8 cellular contexts compared by ENCODE assay signal in genomic region chr11:63683133-63683991, GRCh38. TPM values are rescaled to one million over a fixed set of nuclear protein-coding genes. Genes with fewer than 3 reads are reported as not detected.
DNase-seq lines count a peak whose midpoint lies in the region; ATAC-seq and TF ChIP-seq lines count a peak whose summit lies in the region.

No MANE protein-coding gene starts in this region.

- H3K4me1 ChIP-seq in right atrium auricular region (peaks cover 0 to 36% of the 10 kb centered on the region in 2 donors), iPS-20b (ENCODE audit: insufficient read depth, low read length) (peaks cover 18% of the 10 kb centered on the region), tibial nerve (peaks cover 0 to 54% (median 22%) of the 10 kb centered on the region in 4 donors)

- peak overlapping the region; percentile 90 for H3K4me3 Mint-ChIP-seq in activated CD8-positive, alpha-beta T cell treated with anti-CD3 and anti-CD28 coated beads for 36 hours

- no peak for TF ChIP-seq EP300 in tibial nerve (IDR thresholded peaks at IDR 0.05)

- H3K27me3 ChIP-seq in right atrium auricular region (no peaks in the 10 kb centered on the region), iPS-20b (ENCODE audit: insufficient read depth, low read length) (no peaks in the 10 kb centered on the region), tibial nerve (no peaks in the 10 kb centered on the region)

- H3K9me3 ChIP-seq in right atrium auricular region (no peaks in the 10 kb centered on the region), iPS-20b (ENCODE audit: insufficient read depth, low read depth, low read length) (no peaks in the 10 kb centered on the region), tibial nerve (no peaks in the 10 kb centered on the region)

- TF ChIP-seq POLR2A in tibial nerve (IDR thresholded peaks at IDR 0.05) = no peak

- no peak for ATAC-seq in activated CD8-positive, alpha-beta T cell treated with anti-CD3 and anti-CD28 coated beads for 36 hours
- ATAC-seq in HG02763 (IDR thresholded peaks at IDR 0.05; ENCODE audit: unreplicated experiment) = no peak

- no peaks in the 10 kb centered on the region for H3K9me3 Mint-ChIP-seq in activated CD8-positive, alpha-beta T cell treated with anti-CD3 and anti-CD28 coated beads for 36 hours

- WGBS in tibial nerve, 2 donors = 76 to 79% methylated on average over 8 of the region's 8 CpGs

- DNase-seq in right atrium auricular region (ENCODE audit: low spot score) = no peak
- DNase-seq in cardiac septum (ENCODE audit: low spot score) = no peak
- DNase-seq in activated CD8-positive, alpha-beta T cell treated with anti-CD3 and anti-CD28 coated beads for 36 hours = no peak
- DNase-seq in tibial nerve (ENCODE audit: low spot score in 2 of 2) = no peak
- DNase-seq in NCI-H748 treated with DMSO at 0.1 percent for 48 hours (lab: John Stamatoyannopoulos, UW) = no peak
- DNase-seq in NCI-H1930 (lab: John Stamatoyannopoulos, UW) = no peak

- POLR2A ChIA-PET in activated CD8-positive, alpha-beta T cell treated with anti-CD3 and anti-CD28 coated beads for 36 hours (lab: Charles Lee) = interaction anchor here (3.7 kb wide), 1 partner anchor 12 kb away, joined by 31 read pairs; the partner anchor contains the start of gene ATL3

- peak overlapping the region; percentile 79 for H3K9ac ChIP-seq in iPS-20b (ENCODE audit: low read depth, low read length)

- CTCF ChIA-PET in activated CD8-positive, alpha-beta T cell treated with anti-CD3 and anti-CD28 coated beads for 36 hours (lab: Charles Lee) = interaction anchor here (1.0 to 5.3 kb wide), 6 partner anchors 12 to 204 kb away, joined by 4 to 35 read pairs (median 8); partner anchors contain the start of gene ATL3

- H3K36me3 ChIP-seq in right atrium auricular region (no peaks in the 10 kb centered on the region), iPS-20b (ENCODE audit: insufficient read depth, low read depth, low read length) (0 out of 2 replicates have a peak, but pooled peaks cover 4% of the 10 kb centered on the region), tibial nerve (no peaks in the 10 kb centered on the region)

- H3K36me3 Mint-ChIP-seq in activated CD8-positive, alpha-beta T cell treated with anti-CD3 and anti-CD28 coated beads for 36 hours (ENCODE audit: low read depth) = peaks cover 2% of the 10 kb centered on the region

- H3K27me3 Mint-ChIP-seq in activated CD8-positive, alpha-beta T cell treated with anti-CD3 and anti-CD28 coated beads for 36 hours = no peaks in the 10 kb centered on the region

- TF ChIP-seq CTCF in right atrium auricular region (IDR thresholded peaks at IDR 0.05) (no peak), tibial nerve (IDR thresholded peaks at IDR 0.05) (no peak)
- no peak for TF ChIP-seq CTCF in activated CD8-positive, alpha-beta T cell treated with anti-CD3 and anti-CD28 coated beads for 36 hours (IDR thresholded peaks at IDR 0.05)

- peak overlapping the region; percentile 76 to 92 for H3K4me3 ChIP-seq in right atrium auricular region
- H3K4me3 ChIP-seq in iPS-20b (ENCODE audit: low read length) = peak overlapping the region; percentile 95
- peak overlapping the region in 2 of 4 donors; percentile 98 to 99 for H3K4me3 ChIP-seq in tibial nerve

- peaks cover 35% of the 10 kb centered on the region for H3K4me1 Mint-ChIP-seq in activated CD8-positive, alpha-beta T cell treated with anti-CD3 and anti-CD28 coated beads for 36 hours (ENCODE audit: low read depth)

- intact Hi-C loops in cardiac septum (cut with DNase I) = no loop called here
- intact Hi-C loops in activated CD8-positive, alpha-beta T cell treated with anti-CD3 and anti-CD28 coated beads for 36 hours (cut with micrococcal nuclease) = no loop called here

- H3K27ac Mint-ChIP-seq in activated CD8-positive, alpha-beta T cell treated with anti-CD3 and anti-CD28 coated beads for 36 hours = no peak overlapping the region

- peak overlapping the region; percentile 96 to 98 for H3K27ac ChIP-seq in right atrium auricular region
- H3K27ac ChIP-seq in iPS-20b (ENCODE audit: low read length) = no peak overlapping the region
- H3K27ac ChIP-seq in tibial nerve = peak overlapping the region in 3 of 4 donors; percentile 20 to 97 (median 92)

RNA-seq across cellular contexts. Expression of gene RTN3, which starts 2.1 kb away (rescaled TPM):
- total RNA-seq in right atrium auricular region = 10 to 100 TPM; 64.4 to 96.3 TPM
- total RNA-seq in cardiac septum = 69.6 TPM
- 10 to 100 TPM; 32.1 to 34.0 TPM for total RNA-seq in activated CD8-positive, alpha-beta T cell treated with anti-CD3 and anti-CD28 coated beads for 36 hours
- 100 to 1,000 TPM in 3 of 4 donors, 10 to 100 TPM in 1; 88.8 to 148 (median 116) TPM for total RNA-seq in tibial nerve

RNA-seq across cellular contexts. Expression of gene ATL3, which starts 12.2 kb away (rescaled TPM):
- total RNA-seq in right atrium auricular region (10 to 100 TPM; 17.9 to 33.5 TPM), cardiac septum (15.1 TPM), tibial nerve (100 to 1,000 TPM in 1 of 4 donors, 10 to 100 TPM in 3; 81.4 to 102 (median 92.9) TPM)
- total RNA-seq in activated CD8-positive, alpha-beta T cell treated with anti-CD3 and anti-CD28 coated beads for 36 hours = 10 to 100 TPM; 24.1 to 24.4 TPM
